Comparison of ENCODE assay signal across 8 cellular contexts in the genomic region with DNA sequence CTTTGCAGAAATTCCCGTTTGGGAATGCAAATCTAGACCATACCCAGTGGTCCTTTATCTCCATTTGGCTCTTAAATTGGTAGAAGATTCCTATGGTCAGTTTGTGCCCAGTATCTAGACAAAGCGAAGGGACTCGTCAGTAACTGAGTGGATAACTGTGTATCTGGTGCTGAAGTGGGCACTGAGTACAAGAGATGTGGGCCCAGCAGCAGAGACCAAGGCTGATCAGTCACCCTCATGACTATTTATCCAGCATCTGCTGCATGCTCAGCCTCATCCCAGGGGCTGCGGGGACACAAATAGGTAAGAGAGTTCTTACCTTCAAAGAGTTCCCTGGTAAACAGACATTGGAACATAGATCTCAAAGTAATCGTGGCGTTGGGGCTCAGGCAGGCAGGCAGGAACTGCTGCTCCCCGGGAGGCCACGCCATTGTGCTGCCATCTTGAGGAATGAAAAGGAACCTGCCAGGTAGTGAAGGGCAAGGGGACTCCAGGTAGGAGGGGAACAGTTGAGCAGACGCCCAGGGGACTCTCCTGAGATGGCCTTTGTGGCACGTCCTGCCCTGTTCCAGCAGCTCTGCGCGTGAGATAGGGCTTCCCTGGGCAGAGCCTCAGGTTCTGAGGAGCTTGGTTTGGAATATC. TPM values are rescaled to one million over a fixed set of nuclear protein-coding genes. Genes with fewer than 3 reads are reported as not detected.
A peak's percentile ranks its signal among the peaks of the same experiment; 100 is the strongest.
DNase-seq lines count a peak whose midpoint lies in the region; ATAC-seq, FAIRE-seq and TF ChIP-seq lines count a peak whose summit lies in the region.

No MANE protein-coding gene starts in this region.

- no peaks in the 10 kb centered on the region for H3K4me1 ChIP-seq in gastrocnemius medialis

- intact Hi-C loops in gastrocnemius medialis (cut with DNase I; ENCODE audit: low total_unique reads), result loop anchor here (5.0 kb wide), 1 partner anchor 311 kb away; no protein-coding TSS in a partner anchor

- no peaks in the 10 kb centered on the region for H3K36me3 ChIP-seq in gastrocnemius medialis

- no peaks in the 10 kb centered on the region for H3K4me1 Mint-ChIP-seq in glutamatergic neuron (ENCODE audit: low read depth, unreplicated experiment)

- DNase-seq in GM19239 (ENCODE audit: insufficient read length, low spot score), result peak; percentile 68
- DNase-seq in NOMO-1 treated with DMSO at 0.1 percent for 48 hours (lab: John Stamatoyannopoulos, UW; ENCODE audit: unreplicated experiment), result peak; percentile 31
- DNase-seq in activated T-cell treated with anti-CD3 and anti-CD28 coated beads, Interleukin-2, amount 50 U/mL, for 48 hours, result peak; percentile 72 to 79
- DNase-seq in glutamatergic neuron, result peak; percentile 43
- no peak for DNase-seq in gastrocnemius medialis
- DNase-seq in DMS79 (lab: John Stamatoyannopoulos, UW), result no peak

- peaks cover 3% of the 10 kb centered on the region for H3K27me3 Mint-ChIP-seq in glutamatergic neuron (ENCODE audit: unreplicated experiment)

- H3K36me3 Mint-ChIP-seq in glutamatergic neuron (ENCODE audit: unreplicated experiment), result no peaks in the 10 kb centered on the region

- H3K4me3 Mint-ChIP-seq in glutamatergic neuron (ENCODE audit: unreplicated experiment), result no peak overlapping the region

- H3K4me3 ChIP-seq in gastrocnemius medialis, result no peak overlapping the region

- no peak for TF ChIP-seq CTCF in glutamatergic neuron (IDR thresholded peaks at IDR 0.05; ENCODE audit: partially characterized antibody, unreplicated experiment)
- TF ChIP-seq CTCF in gastrocnemius medialis (IDR thresholded peaks at IDR 0.05 in 4 of 5, conservative IDR thresholded peaks at IDR 0.05 in 1 of 5), result peak in 3 of 5 experiments; percentile 28 to 57 (median 46)

- ATAC-seq in gastrocnemius medialis, result no peak
- ATAC-seq in HG02885 (IDR thresholded peaks at IDR 0.05; ENCODE audit: poor library complexity, unreplicated experiment), result no peak
- ATAC-seq in HG03108 (IDR thresholded peaks at IDR 0.05; ENCODE audit: unreplicated experiment), result no peak

- peak; percentile 28 for FAIRE-seq in GM19239 (lab: Jason Lieb, UNC)

- TF ChIP-seq POLR2A in gastrocnemius medialis (IDR thresholded peaks at IDR 0.05), result no peak

- H3K9me3 Mint-ChIP-seq in glutamatergic neuron (ENCODE audit: unreplicated experiment), result peaks cover 2% of the 10 kb centered on the region

- no peak overlapping the region for H3K27ac ChIP-seq in gastrocnemius medialis

- no peak overlapping the region for H3K27ac Mint-ChIP-seq in glutamatergic neuron (ENCODE audit: unreplicated experiment)

- in situ Hi-C loops in gastrocnemius medialis (cut with MboI; ENCODE audit: low sequenced_read_pairs in 4 of 4), result no loop called here

- H3K27me3 ChIP-seq in gastrocnemius medialis, result no peaks in the 10 kb centered on the region

- no peaks in the 10 kb centered on the region for H3K9me3 ChIP-seq in gastrocnemius medialis

RNA-seq across cellular contexts. Expression of gene NT5M, which starts 10.3 kb away (rescaled TPM):
- total RNA-seq in glutamatergic neuron (ENCODE audit: unreplicated experiment) (8.2 TPM), gastrocnemius medialis (10 to 100 TPM in 2 of 4 donors, 1 to 10 TPM in 2; 3.7 to 15.7 (median 8.0) TPM)

RNA-seq across cellular contexts. Expression of gene COPS3, which starts 32.4 kb away (rescaled TPM):
- total RNA-seq in glutamatergic neuron (ENCODE audit: unreplicated experiment) (71.7 TPM), gastrocnemius medialis (100 to 1,000 TPM; 145 to 249 (median 175) TPM)

Comparison
In these comparisons a context has a peak if more than half of its experiments do, and no peak if none do; other contexts are left out.
1. DNase-seq: peak in GM19239 (single experiment), NOMO-1 treated with DMSO at 0.1 percent for 48 hours (single experiment), activated T-cell treated with anti-CD3 and anti-CD28 coated beads, Interleukin-2, amount 50 U/mL, for 48 hours (2 of 2) and glutamatergic neuron (single experiment); none in gastrocnemius medialis (0 of 2) and DMS79 (single experiment).